In the genomic region with DNA sequence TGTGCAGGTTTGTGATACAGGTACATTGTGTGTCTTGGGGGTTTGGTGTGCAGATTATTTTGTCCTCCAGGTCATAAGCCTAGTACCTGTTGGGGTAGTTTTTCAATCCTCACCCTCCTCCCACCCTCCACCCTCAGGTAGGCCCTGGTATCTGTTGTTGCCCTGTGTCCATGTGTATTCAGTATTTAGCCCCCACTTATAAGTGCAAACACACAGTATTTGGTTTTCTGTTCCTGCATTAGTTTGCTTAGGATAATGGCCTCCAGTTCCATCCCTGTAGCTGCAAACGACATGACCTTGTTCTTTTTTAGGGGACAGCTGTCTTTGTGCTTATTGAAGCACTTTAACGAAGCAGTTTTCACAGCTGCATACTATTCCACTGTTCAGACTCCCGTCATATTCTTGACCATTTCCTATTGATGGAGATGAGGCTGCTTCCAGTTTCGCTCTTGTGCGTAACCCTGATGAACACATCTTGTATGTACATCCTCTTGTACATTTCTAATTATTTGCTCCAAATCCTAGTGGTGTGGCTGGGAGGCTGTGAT, we compare ENCODE assay signal across 31 cellular contexts. TPM values are rescaled to one million over a fixed set of nuclear protein-coding genes. Genes with fewer than 3 reads are reported as not detected.
"Had no signal": no experiment of that assay in that cellular context is flagged by ENCODE, and none has a peak within 500 bp of the region (broad histone marks: within the 10 kb centered on the region; RNA-seq: fewer than 3 reads in every experiment).

No MANE protein-coding gene starts in this region.

- H3K4me3 ChIP-seq: esophagus muscularis mucosa, gastrocnemius medialis, heart left ventricle, hepatocyte had no signal

- FAIRE-seq: astrocyte, colon had no signal

- H2AFZ ChIP-seq: hepatocyte had no signal

- H3K4me2 ChIP-seq: hepatocyte had no signal

- H3K4me1 ChIP-seq: esophagus muscularis mucosa, foreskin keratinocyte, gastrocnemius medialis, heart left ventricle had no signal

- DNase-seq: activated CD4-positive, alpha-beta memory T cell treated with anti-CD3 and anti-CD28 coated beads, Interleukin-2, amount 10 ng/mL, durations not matched to agents 7 days and 5 days; activated CD4-positive, alpha-beta T cell treated with anti-CD3 and anti-CD28 coated beads for 36 hours; activated CD4-positive, alpha-beta T cell treated with anti-CD3 and anti-CD28 coated beads, Interleukin-2, amount 10 ng/mL, durations not matched to agents 7 days and 5 days; activated CD4-positive, alpha-beta T cell treated with anti-CD3 and anti-CD28 coated beads, Interleukin-2, amount 50 U/mL, for 4 hours; activated CD4-positive, CD25-positive, alpha-beta regulatory T cell; activated CD4-positive, CD25-positive, alpha-beta regulatory T cell treated with anti-CD3 and anti-CD28 coated beads, Interleukin-2, amount 50 U/mL, for 72 hours; activated effector memory CD4-positive, alpha-beta T cell treated with Interleukin-2 at 50 U/mL for 16 hours; activated gamma-delta T cell treated with Interleukin-2 at 50 U/mL for 16 hours; activated naive CD4-positive, alpha-beta T cell treated with anti-CD3 and anti-CD28 coated beads, Interleukin-2, amount 50 U/mL, for 16 hours; activated naive CD4-positive, alpha-beta T cell treated with Interleukin-2 at 50 U/mL for 16 hours; activated T-cell treated with anti-CD3 and anti-CD28 coated beads, Interleukin-2, amount 50 U/mL, for 4 hours; amniotic stem cell; anterior cingulate cortex; brain microvascular endothelial cell; caudate nucleus; cortex of kidney; dermis blood vessel endothelial cell; effector CD4-positive, alpha-beta T cell; effector memory CD8-positive, alpha-beta T cell; erythroblast; foreskin keratinocyte; gastrocnemius medialis; glutamatergic neuron; heart left ventricle had no signal

- H3K27me3 ChIP-seq: brain microvascular endothelial cell, esophagus muscularis mucosa, foreskin keratinocyte, gastrocnemius medialis, heart left ventricle, hepatocyte had no signal

- H3K27ac ChIP-seq: brain microvascular endothelial cell, esophagus muscularis mucosa, foreskin keratinocyte, gastrocnemius medialis, heart left ventricle, hepatocyte had no signal

- H3K9me3 ChIP-seq: esophagus muscularis mucosa, gastrocnemius medialis, heart left ventricle had no signal

- ATAC-seq: activated CD4-positive, alpha-beta T cell treated with anti-CD3 and anti-CD28 coated beads for 36 hours; activated T-cell treated with anti-CD3 and anti-CD28 coated beads, Interleukin-2, amount 50 U/mL, for 4 hours; activated T-helper 17 cell treated with anti-CD3 and anti-CD28 coated beads, Interleukin-2, amount 50 U/mL, for 72 hours; effector memory CD8-positive, alpha-beta T cell; gastrocnemius medialis; heart left ventricle had no signal

- H3K36me3 ChIP-seq: brain microvascular endothelial cell, esophagus muscularis mucosa, gastrocnemius medialis, heart left ventricle had no signal

- H3K79me2 ChIP-seq: hepatocyte had no signal

RNA-seq across cellular contexts. Expression of gene NKX1-2, which starts 59.1 kb away (rescaled TPM):
- total RNA-seq: activated CD4-positive, alpha-beta memory T cell treated with anti-CD3 and anti-CD28 coated beads, Interleukin-2, amount 10 ng/mL, durations not matched to agents 7 days and 5 days; activated CD4-positive, alpha-beta T cell treated with anti-CD3 and anti-CD28 coated beads for 36 hours; activated CD4-positive, alpha-beta T cell treated with anti-CD3 and anti-CD28 coated beads, Interleukin-2, amount 10 ng/mL, durations not matched to agents 7 days and 5 days; activated T-cell treated with anti-CD3 and anti-CD28 coated beads, Interleukin-2, amount 50 U/mL, for 4 hours; activated T-helper 17 cell treated with anti-CD3 and anti-CD28 coated beads, Interleukin-2, amount 50 U/mL, for 72 hours; astrocyte; chondrocyte; dermis blood vessel endothelial cell; esophagus muscularis mucosa; gastrocnemius medialis; heart left ventricle had no signal
- polyA plus RNA-seq: adipose tissue, heart left ventricle had no signal
